ENCODE assay signal across 8 cellular contexts in the genomic region with DNA sequence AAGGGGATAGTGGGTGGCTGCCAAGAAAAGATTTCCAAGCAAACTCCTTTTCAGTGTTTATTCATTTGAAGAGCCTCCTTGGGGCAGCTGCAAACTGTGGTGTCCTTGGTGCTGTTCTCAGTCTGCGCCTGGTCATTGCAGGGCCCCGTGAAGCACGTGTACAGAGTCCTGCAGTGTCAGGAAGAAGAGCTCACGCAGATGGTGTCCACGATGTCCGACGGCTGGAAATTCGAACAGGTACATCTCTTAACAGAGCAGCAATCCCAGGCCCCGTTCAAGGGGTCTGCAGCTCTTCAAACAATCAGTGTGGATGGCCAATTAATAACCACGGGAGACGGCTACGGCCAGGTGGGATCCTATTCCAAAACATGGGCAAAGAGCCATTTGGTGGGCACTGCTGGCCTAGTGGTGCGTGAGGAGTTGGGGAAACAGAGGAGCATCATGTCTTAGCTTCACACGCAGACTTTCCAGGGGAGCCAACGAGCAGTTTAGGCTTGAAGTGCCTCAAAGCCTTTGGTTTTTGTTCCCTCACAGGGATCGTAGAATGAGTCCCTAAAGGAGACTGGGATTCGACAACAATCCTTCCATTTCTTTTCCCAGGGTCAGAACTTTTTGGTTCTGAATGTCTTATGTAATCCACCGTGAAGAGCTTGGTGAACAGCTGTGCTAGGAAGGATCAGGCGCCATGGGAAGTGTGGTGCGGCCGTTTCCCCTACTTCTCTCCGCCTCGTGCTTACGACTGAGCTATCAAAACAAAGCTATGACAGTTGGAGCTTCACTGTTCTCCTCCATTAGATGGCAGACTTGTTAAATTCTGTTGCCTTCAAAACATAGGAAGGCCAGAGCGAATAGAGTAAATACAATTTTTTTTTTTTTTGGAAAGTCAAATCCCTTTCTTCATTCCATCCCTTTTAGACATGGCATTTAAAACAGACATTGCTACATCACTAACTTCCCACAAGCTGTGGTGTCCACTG. TPM values are rescaled to one million over a fixed set of nuclear protein-coding genes. Genes with fewer than 3 reads are reported as not detected.
A peak's percentile ranks its signal among the peaks of the same experiment; 100 is the strongest.
DNase-seq lines count a peak whose midpoint lies in the region; TF ChIP-seq lines count a peak whose summit lies in the region.

No MANE protein-coding gene starts in this region.

- H3K9me3 ChIP-seq in esophagus (ENCODE audit: control insufficient read depth in 2 of 2, insufficient read depth in 1 of 2, low read depth in 1 of 2, low read length in 1 of 2), result no peaks in the 10 kb centered on the region

- H3K27ac Mint-ChIP-seq in nephron (peak overlapping the region; percentile 10 to 59 (median 48)), mesothelial cell of epicardium (no peak overlapping the region)

- no peaks in the 10 kb centered on the region for H3K9me3 Mint-ChIP-seq in nephron
- H3K9me3 Mint-ChIP-seq in mesothelial cell of epicardium, result no peaks in the 10 kb centered on the region

- peak; percentile 42 to 47 (median 46) for TF ChIP-seq CTCF in nephron (IDR thresholded peaks at IDR 0.05; ENCODE audit: unreplicated experiment in 3 of 3)
- no peak for TF ChIP-seq CTCF in mesothelial cell of epicardium (IDR thresholded peaks at IDR 0.05; ENCODE audit: unreplicated experiment)

- H3K4me3 Mint-ChIP-seq in nephron, result no peak overlapping the region
- no peak overlapping the region for H3K4me3 Mint-ChIP-seq in mesothelial cell of epicardium

- peaks cover 0 to 3% of the 10 kb centered on the region in 2 donors for H3K4me1 ChIP-seq in esophagus (ENCODE audit: control insufficient read depth in 2 of 2, insufficient read depth in 2 of 2, low read length in 1 of 2)

- H3K27me3 Mint-ChIP-seq in nephron (ENCODE audit: low read depth) (no peaks in the 10 kb centered on the region), mesothelial cell of epicardium (ENCODE audit: low read depth) (no peaks in the 10 kb centered on the region)

- H3K36me3 ChIP-seq in esophagus (ENCODE audit: control insufficient read depth in 2 of 2, insufficient read depth in 2 of 2, low read length in 1 of 2), result peaks cover 10 to 24% of the 10 kb centered on the region in 2 donors

- WGBS in esophagus, 2 donors, result 65 to 68% methylated on average over 25 of the region's 25 CpGs

- H3K4me3 ChIP-seq in esophagus (ENCODE audit: low read depth in 1 of 2, low read length in 2 of 2), result no peak overlapping the region

- H3K27ac ChIP-seq in esophagus (ENCODE audit: low read depth in 2 of 2, low read length in 1 of 2), result peak overlapping the region; percentile 2 to 72

- no peaks in the 10 kb centered on the region for H3K27me3 ChIP-seq in esophagus (ENCODE audit: control insufficient read depth in 1 of 2, insufficient read depth in 2 of 2, low read length in 2 of 2)

- H3K4me1 Mint-ChIP-seq in nephron (peaks cover 15% of the 10 kb centered on the region), mesothelial cell of epicardium (peaks cover 10% of the 10 kb centered on the region)

- H3K36me3 Mint-ChIP-seq in nephron (ENCODE audit: low read depth) (peaks cover 62% of the 10 kb centered on the region), mesothelial cell of epicardium (peaks cover 29% of the 10 kb centered on the region)

- DNase-seq in NCI-H748 (lab: John Stamatoyannopoulos, UW; ENCODE audit: unreplicated experiment) (peak; percentile 2), NCI-H748 treated with DMSO at 0.1 percent for 48 hours (lab: John Stamatoyannopoulos, UW) (no peak), RKO (ENCODE audit: low spot score) (peak; percentile 36), mesothelial cell of epicardium (ENCODE audit: low spot score in 2 of 2, unreplicated experiment in 2 of 2) (no peak), NCI-H2107 (lab: John Stamatoyannopoulos, UW) (no peak)
- no peak for DNase-seq in activated CD8-positive, alpha-beta memory T cell treated with anti-CD3 and anti-CD28 coated beads, Interleukin-2, amount 50 U/mL, for 48 hours

RNA-seq across cellular contexts. Expression of a gene that starts 12.6 kb away (rescaled TPM):
- polyA plus RNA-seq in esophagus, result 10 to 100 TPM in 1 of 2 donors, 1 to 10 TPM in 1; 10.0 to 11.5 TPM
- 24.1 to 26.4 TPM (median 26.1 TPM) in 3 replicates for total RNA-seq in mesothelial cell of epicardium

RNA-seq across cellular contexts. Expression of a gene that starts 12.9 kb away (rescaled TPM):
- 100 to 1,000 TPM; 465 to 697 TPM for polyA plus RNA-seq in esophagus
- 153 to 161 TPM (median 153 TPM) in 3 replicates for total RNA-seq in mesothelial cell of epicardium

RNA-seq across cellular contexts. Expression of a gene that starts 28.1 kb away (rescaled TPM):
- 1 to 10 TPM; 8.7 to 10.0 TPM for polyA plus RNA-seq in esophagus
- total RNA-seq in mesothelial cell of epicardium, result 46.4 to 49.5 TPM (median 46.9 TPM) in 3 replicates

RNA-seq across cellular contexts. Expression of a gene that starts 47.2 kb away (rescaled TPM):
- 10 to 100 TPM; 31.8 to 42.4 TPM for polyA plus RNA-seq in esophagus
- 18.3 to 22.6 TPM (median 20.7 TPM) in 3 replicates for total RNA-seq in mesothelial cell of epicardium

RNA-seq across cellular contexts. Expression of a gene that starts 50.1 kb away (rescaled TPM):
- 1 to 10 TPM; 6.3 to 7.0 TPM for polyA plus RNA-seq in esophagus
- 11.3 to 12.0 TPM (median 11.4 TPM) in 3 replicates for total RNA-seq in mesothelial cell of epicardium

Comparison
In these comparisons a context has a peak if more than half of its experiments do, and no peak if none do; other contexts are left out.
1. DNase-seq: peak in NCI-H748 (single experiment) and RKO (single experiment); none in NCI-H748 treated with DMSO at 0.1 percent for 48 hours (single experiment), mesothelial cell of epicardium (0 of 2), NCI-H2107 (single experiment) and activated CD8-positive, alpha-beta memory T cell treated with anti-CD3 and anti-CD28 coated beads, Interleukin-2, amount 50 U/mL, for 48 hours (single experiment).